Comparison of ENCODE assay signal across 1 cellular context in the genomic region with DNA sequence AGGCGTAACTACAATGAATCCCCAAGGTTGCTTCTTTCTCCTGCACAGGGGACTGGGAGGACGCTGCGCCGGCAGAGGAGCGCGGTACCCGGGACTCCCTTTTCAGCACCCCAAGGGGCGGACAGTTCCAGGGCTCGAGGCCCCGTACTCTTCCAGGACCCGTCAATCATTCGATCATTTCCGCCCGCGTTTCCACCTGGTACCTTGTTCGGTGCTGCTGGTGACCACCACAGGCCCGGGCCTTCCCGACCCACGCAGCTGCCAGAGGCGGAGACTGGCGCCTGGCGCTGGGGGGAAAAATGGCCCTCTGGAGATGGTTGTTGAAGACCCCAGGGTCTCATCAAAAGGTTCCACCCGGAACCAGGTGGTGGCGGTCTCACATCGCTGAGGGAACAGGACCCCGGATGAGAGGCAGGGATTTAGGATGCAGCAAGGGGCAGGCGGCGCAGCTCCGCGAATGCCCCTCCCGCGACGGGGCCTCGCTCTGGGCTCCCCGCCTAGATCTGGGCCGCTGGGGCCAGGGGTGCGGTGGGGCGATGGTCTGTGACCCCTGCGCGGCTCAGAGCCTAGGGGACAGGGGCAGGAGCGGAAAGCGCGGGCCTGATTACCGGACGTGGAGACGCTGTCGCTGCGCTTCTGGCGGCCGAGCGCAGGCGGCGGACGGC.
TF ChIP-seq lines count a peak whose summit lies in the region.

No MANE protein-coding gene starts in this region.

TF ChIP-seq in WTC11, 78 proteins besides CTCF, POLR2A, EP300 and RAD21 (continued from another document):
- TF ChIP-seq, protein P1, sequence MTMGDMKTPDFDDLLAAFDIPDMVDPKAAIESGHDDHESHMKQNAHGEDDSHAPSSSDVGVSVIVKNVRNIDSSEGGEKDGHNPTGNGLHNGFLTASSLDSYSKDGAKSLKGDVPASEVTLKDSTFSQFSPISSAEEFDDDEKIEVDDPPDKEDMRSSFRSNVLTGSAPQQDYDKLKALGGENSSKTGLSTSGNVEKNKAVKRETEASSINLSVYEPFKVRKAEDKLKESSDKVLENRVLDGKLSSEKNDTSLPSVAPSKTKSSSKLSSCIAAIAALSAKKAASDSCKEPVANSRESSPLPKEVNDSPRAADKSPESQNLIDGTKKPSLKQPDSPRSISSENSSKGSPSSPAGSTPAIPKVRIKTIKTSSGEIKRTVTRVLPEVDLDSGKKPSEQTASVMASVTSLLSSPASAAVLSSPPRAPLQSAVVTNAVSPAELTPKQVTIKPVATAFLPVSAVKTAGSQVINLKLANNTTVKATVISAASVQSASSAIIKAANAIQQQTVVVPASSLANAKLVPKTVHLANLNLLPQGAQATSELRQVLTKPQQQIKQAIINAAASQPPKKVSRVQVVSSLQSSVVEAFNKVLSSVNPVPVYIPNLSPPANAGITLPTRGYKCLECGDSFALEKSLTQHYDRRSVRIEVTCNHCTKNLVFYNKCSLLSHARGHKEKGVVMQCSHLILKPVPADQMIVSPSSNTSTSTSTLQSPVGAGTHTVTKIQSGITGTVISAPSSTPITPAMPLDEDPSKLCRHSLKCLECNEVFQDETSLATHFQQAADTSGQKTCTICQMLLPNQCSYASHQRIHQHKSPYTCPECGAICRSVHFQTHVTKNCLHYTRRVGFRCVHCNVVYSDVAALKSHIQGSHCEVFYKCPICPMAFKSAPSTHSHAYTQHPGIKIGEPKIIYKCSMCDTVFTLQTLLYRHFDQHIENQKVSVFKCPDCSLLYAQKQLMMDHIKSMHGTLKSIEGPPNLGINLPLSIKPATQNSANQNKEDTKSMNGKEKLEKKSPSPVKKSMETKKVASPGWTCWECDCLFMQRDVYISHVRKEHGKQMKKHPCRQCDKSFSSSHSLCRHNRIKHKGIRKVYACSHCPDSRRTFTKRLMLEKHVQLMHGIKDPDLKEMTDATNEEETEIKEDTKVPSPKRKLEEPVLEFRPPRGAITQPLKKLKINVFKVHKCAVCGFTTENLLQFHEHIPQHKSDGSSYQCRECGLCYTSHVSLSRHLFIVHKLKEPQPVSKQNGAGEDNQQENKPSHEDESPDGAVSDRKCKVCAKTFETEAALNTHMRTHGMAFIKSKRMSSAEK (CRISPR knock-in tag; IDR thresholded peaks at IDR 0.05; ENCODE audit: borderline replicate concordance): no peak
- TF ChIP-seq, protein P2, sequence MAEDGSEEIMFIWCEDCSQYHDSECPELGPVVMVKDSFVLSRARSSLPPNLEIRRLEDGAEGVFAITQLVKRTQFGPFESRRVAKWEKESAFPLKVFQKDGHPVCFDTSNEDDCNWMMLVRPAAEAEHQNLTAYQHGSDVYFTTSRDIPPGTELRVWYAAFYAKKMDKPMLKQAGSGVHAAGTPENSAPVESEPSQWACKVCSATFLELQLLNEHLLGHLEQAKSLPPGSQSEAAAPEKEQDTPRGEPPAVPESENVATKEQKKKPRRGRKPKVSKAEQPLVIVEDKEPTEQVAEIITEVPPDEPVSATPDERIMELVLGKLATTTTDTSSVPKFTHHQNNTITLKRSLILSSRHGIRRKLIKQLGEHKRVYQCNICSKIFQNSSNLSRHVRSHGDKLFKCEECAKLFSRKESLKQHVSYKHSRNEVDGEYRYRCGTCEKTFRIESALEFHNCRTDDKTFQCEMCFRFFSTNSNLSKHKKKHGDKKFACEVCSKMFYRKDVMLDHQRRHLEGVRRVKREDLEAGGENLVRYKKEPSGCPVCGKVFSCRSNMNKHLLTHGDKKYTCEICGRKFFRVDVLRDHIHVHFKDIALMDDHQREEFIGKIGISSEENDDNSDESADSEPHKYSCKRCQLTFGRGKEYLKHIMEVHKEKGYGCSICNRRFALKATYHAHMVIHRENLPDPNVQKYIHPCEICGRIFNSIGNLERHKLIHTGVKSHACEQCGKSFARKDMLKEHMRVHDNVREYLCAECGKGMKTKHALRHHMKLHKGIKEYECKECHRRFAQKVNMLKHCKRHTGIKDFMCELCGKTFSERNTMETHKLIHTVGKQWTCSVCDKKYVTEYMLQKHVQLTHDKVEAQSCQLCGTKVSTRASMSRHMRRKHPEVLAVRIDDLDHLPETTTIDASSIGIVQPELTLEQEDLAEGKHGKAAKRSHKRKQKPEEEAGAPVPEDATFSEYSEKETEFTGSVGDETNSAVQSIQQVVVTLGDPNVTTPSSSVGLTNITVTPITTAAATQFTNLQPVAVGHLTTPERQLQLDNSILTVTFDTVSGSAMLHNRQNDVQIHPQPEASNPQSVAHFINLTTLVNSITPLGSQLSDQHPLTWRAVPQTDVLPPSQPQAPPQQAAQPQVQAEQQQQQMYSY (CRISPR knock-in tag; IDR thresholded peaks at IDR 0.05): no peak
- TF ChIP-seq NFYB (CRISPR knock-in tag; conservative IDR thresholded peaks at IDR 0.05; ENCODE audit: low read depth): no peak
- TF ChIP-seq ZNF138 (CRISPR knock-in tag; conservative IDR thresholded peaks at IDR 0.05): no peak
- TF ChIP-seq, protein P3, sequence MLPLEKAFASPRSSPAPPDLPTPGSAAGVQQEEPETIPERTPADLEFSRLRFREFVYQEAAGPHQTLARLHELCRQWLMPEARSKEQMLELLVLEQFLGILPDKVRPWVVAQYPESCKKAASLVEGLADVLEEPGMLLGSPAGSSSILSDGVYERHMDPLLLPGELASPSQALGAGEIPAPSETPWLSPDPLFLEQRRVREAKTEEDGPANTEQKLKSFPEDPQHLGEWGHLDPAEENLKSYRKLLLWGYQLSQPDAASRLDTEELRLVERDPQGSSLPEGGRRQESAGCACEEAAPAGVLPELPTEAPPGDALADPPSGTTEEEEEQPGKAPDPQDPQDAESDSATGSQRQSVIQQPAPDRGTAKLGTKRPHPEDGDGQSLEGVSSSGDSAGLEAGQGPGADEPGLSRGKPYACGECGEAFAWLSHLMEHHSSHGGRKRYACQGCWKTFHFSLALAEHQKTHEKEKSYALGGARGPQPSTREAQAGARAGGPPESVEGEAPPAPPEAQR (CRISPR knock-in tag; IDR thresholded peaks at IDR 0.05): no peak
- TF ChIP-seq GABPB1 (CRISPR knock-in tag; IDR thresholded peaks at IDR 0.05): no peak
- TF ChIP-seq ATF1 (CRISPR knock-in tag; IDR thresholded peaks at IDR 0.05): no peak
- TF ChIP-seq SOX15 (CRISPR knock-in tag; IDR thresholded peaks at IDR 0.05): no peak
- TF ChIP-seq CREM (CRISPR knock-in tag; IDR thresholded peaks at IDR 0.05): no peak; the same call in 1 of the 2 replicates
- TF ChIP-seq, protein P4, sequence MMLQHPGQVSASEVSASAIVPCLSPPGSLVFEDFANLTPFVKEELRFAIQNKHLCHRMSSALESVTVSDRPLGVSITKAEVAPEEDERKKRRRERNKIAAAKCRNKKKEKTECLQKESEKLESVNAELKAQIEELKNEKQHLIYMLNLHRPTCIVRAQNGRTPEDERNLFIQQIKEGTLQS (CRISPR knock-in tag; conservative IDR thresholded peaks at IDR 0.05): no peak
- peak; percentile 69; the same call in 1 of the 2 replicates for TF ChIP-seq SMAD3 (CRISPR knock-in tag; IDR thresholded peaks at IDR 0.05; ENCODE audit: borderline replicate concordance)
- peak; percentile 40; the same call in 1 of the 2 replicates for TF ChIP-seq ZNF263 (CRISPR knock-in tag; IDR thresholded peaks at IDR 0.05; ENCODE audit: low read depth)
- TF ChIP-seq, protein P5, sequence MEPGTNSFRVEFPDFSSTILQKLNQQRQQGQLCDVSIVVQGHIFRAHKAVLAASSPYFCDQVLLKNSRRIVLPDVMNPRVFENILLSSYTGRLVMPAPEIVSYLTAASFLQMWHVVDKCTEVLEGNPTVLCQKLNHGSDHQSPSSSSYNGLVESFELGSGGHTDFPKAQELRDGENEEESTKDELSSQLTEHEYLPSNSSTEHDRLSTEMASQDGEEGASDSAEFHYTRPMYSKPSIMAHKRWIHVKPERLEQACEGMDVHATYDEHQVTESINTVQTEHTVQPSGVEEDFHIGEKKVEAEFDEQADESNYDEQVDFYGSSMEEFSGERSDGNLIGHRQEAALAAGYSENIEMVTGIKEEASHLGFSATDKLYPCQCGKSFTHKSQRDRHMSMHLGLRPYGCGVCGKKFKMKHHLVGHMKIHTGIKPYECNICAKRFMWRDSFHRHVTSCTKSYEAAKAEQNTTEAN (CRISPR knock-in tag; IDR thresholded peaks at IDR 0.05): 0 out of 2 replicates have a peak, but pooled peaks have one; percentile 81
- TF ChIP-seq, protein P6, sequence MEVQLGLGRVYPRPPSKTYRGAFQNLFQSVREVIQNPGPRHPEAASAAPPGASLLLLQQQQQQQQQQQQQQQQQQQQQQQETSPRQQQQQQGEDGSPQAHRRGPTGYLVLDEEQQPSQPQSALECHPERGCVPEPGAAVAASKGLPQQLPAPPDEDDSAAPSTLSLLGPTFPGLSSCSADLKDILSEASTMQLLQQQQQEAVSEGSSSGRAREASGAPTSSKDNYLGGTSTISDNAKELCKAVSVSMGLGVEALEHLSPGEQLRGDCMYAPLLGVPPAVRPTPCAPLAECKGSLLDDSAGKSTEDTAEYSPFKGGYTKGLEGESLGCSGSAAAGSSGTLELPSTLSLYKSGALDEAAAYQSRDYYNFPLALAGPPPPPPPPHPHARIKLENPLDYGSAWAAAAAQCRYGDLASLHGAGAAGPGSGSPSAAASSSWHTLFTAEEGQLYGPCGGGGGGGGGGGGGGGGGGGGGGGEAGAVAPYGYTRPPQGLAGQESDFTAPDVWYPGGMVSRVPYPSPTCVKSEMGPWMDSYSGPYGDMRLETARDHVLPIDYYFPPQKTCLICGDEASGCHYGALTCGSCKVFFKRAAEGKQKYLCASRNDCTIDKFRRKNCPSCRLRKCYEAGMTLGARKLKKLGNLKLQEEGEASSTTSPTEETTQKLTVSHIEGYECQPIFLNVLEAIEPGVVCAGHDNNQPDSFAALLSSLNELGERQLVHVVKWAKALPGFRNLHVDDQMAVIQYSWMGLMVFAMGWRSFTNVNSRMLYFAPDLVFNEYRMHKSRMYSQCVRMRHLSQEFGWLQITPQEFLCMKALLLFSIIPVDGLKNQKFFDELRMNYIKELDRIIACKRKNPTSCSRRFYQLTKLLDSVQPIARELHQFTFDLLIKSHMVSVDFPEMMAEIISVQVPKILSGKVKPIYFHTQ (CRISPR knock-in tag; IDR thresholded peaks at IDR 0.05): no peak
- TF ChIP-seq RELA (CRISPR knock-in tag; IDR thresholded peaks at IDR 0.05; ENCODE audit: borderline replicate concordance): no peak; the same call in 1 of the 2 replicates
- no peak for TF ChIP-seq EMX1 (CRISPR knock-in tag; IDR thresholded peaks at IDR 0.05)
- peak; percentile 75; the same call in 1 of the 2 replicates for TF ChIP-seq MYBL2 (CRISPR knock-in tag; IDR thresholded peaks at IDR 0.05)
- TF ChIP-seq GRHL2 (CRISPR knock-in tag; IDR thresholded peaks at IDR 0.05; ENCODE audit: insufficient replicate concordance, severe bottlenecking): no peak
- TF ChIP-seq ZNF121 (CRISPR knock-in tag; IDR thresholded peaks at IDR 0.05): no peak
- no peak for TF ChIP-seq GTF2I (CRISPR knock-in tag; conservative IDR thresholded peaks at IDR 0.05)
- TF ChIP-seq, protein P7, sequence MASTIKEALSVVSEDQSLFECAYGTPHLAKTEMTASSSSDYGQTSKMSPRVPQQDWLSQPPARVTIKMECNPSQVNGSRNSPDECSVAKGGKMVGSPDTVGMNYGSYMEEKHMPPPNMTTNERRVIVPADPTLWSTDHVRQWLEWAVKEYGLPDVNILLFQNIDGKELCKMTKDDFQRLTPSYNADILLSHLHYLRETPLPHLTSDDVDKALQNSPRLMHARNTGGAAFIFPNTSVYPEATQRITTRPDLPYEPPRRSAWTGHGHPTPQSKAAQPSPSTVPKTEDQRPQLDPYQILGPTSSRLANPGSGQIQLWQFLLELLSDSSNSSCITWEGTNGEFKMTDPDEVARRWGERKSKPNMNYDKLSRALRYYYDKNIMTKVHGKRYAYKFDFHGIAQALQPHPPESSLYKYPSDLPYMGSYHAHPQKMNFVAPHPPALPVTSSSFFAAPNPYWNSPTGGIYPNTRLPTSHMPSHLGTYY (CRISPR knock-in tag; IDR thresholded peaks at IDR 0.05): no peak
- TF ChIP-seq, protein P8, sequence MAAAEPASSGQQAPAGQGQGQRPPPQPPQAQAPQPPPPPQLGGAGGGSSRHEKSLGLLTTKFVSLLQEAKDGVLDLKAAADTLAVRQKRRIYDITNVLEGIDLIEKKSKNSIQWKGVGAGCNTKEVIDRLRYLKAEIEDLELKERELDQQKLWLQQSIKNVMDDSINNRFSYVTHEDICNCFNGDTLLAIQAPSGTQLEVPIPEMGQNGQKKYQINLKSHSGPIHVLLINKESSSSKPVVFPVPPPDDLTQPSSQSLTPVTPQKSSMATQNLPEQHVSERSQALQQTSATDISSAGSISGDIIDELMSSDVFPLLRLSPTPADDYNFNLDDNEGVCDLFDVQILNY (CRISPR knock-in tag; IDR thresholded peaks at IDR 0.05): no peak
- TF ChIP-seq FOXK1 (CRISPR knock-in tag; IDR thresholded peaks at IDR 0.05): peak; percentile 27; the same call in 1 of the 2 replicates
- TF ChIP-seq ELF4 (CRISPR knock-in tag; IDR thresholded peaks at IDR 0.05; ENCODE audit: low read depth): no peak
- no peak for TF ChIP-seq JAZF1 (CRISPR knock-in tag; IDR thresholded peaks at IDR 0.05)
- peak; percentile 77 for TF ChIP-seq FOXP1 (CRISPR knock-in tag; IDR thresholded peaks at IDR 0.05; ENCODE audit: borderline replicate concordance)
- TF ChIP-seq ZBTB21 (CRISPR knock-in tag; IDR thresholded peaks at IDR 0.05; ENCODE audit: borderline replicate concordance): no peak
- TF ChIP-seq ZNF232 (CRISPR knock-in tag; IDR thresholded peaks at IDR 0.05): no peak
- peak; percentile 72; the same call in 1 of the 2 replicates for TF ChIP-seq NFE2L1 (CRISPR knock-in tag; IDR thresholded peaks at IDR 0.05)
- TF ChIP-seq TEAD4 (CRISPR knock-in tag; IDR thresholded peaks at IDR 0.05): 0 out of 2 replicates have a peak, but pooled peaks have one; percentile 64
- peak; percentile 53; the same call in 1 of the 2 replicates for TF ChIP-seq ESRRA (CRISPR knock-in tag; IDR thresholded peaks at IDR 0.05; ENCODE audit: borderline replicate concordance)
- no peak for TF ChIP-seq ZNF317 (CRISPR knock-in tag; IDR thresholded peaks at IDR 0.05; ENCODE audit: borderline replicate concordance, low read depth)
